In the genomic region with DNA sequence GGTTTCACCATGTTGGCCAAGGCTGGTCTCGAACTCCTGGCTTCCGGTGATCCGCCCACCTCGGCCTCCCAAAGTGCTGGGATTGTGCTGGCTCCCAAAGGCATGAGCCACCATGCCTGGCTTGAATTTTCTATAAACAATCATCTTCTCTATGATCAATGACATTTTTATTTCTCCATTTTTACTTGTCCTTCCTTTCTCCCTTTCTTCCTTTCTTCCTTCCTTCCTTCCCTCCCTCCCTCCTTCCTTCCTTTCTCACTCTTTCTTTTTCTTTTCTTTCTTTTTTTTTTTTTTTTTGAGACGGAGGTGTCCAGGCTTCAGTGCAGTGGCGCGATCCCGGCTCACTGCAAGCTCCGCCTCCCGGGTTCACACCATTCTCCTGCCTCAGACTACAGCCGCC, we compare ENCODE assay signal across 3 cellular contexts.
TF ChIP-seq lines count a peak whose summit lies in the region.

No MANE protein-coding gene starts in this region.

TF ChIP-seq in GM23338, 12 proteins besides CTCF, POLR2A, EP300 and RAD21 (continues in another document):
- TF ChIP-seq, protein P1, sequence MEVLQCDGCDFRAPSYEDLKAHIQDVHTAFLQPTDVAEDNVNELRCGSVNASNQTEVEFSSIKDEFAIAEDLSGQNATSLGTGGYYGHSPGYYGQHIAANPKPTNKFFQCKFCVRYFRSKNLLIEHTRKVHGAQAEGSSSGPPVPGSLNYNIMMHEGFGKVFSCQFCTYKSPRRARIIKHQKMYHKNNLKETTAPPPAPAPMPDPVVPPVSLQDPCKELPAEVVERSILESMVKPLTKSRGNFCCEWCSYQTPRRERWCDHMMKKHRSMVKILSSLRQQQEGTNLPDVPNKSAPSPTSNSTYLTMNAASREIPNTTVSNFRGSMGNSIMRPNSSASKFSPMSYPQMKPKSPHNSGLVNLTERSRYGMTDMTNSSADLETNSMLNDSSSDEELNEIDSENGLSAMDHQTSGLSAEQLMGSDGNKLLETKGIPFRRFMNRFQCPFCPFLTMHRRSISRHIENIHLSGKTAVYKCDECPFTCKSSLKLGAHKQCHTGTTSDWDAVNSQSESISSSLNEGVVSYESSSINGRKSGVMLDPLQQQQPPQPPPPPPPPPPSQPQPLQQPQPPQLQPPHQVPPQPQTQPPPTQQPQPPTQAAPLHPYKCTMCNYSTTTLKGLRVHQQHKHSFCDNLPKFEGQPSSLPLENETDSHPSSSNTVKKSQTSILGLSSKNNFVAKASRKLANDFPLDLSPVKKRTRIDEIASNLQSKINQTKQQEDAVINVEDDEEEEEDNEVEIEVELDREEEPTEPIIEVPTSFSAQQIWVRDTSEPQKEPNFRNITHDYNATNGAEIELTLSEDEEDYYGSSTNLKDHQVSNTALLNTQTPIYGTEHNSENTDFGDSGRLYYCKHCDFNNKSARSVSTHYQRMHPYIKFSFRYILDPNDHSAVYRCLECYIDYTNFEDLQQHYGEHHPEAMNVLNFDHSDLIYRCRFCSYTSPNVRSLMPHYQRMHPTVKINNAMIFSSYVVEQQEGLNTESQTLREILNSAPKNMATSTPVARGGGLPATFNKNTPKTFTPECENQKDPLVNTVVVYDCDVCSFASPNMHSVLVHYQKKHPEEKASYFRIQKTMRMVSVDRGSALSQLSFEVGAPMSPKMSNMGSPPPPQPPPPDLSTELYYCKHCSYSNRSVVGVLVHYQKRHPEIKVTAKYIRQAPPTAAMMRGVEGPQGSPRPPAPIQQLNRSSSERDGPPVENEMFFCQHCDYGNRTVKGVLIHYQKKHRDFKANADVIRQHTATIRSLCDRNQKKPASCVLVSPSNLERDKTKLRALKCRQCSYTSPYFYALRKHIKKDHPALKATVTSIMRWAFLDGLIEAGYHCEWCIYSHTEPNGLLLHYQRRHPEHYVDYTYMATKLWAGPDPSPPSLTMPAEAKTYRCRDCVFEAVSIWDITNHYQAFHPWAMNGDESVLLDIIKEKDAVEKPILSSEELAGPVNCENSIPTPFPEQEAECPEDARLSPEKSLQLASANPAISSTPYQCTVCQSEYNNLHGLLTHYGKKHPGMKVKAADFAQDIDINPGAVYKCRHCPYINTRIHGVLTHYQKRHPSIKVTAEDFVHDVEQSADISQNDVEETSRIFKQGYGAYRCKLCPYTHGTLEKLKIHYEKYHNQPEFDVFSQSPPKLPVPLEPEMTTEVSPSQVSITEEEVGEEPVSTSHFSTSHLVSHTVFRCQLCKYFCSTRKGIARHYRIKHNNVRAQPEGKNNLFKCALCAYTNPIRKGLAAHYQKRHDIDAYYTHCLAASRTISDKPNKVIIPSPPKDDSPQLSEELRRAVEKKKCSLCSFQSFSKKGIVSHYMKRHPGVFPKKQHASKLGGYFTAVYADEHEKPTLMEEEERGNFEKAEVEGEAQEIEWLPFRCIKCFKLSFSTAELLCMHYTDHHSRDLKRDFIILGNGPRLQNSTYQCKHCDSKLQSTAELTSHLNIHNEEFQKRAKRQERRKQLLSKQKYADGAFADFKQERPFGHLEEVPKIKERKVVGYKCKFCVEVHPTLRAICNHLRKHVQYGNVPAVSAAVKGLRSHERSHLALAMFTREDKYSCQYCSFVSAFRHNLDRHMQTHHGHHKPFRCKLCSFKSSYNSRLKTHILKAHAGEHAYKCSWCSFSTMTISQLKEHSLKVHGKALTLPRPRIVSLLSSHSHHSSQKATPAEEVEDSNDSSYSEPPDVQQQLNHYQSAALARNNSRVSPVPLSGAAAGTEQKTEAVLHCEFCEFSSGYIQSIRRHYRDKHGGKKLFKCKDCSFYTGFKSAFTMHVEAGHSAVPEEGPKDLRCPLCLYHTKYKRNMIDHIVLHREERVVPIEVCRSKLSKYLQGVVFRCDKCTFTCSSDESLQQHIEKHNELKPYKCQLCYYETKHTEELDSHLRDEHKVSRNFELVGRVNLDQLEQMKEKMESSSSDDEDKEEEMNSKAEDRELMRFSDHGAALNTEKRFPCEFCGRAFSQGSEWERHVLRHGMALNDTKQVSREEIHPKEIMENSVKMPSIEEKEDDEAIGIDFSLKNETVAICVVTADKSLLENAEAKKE (CRISPR knock-in tag; IDR thresholded peaks at IDR 0.05): no peak
- TF ChIP-seq STAT1 (IDR thresholded peaks at IDR 0.05; ENCODE audit: unreplicated experiment) (no peak), EZH2phosphoT487 (IDR thresholded peaks at IDR 0.05; ENCODE audit: unreplicated experiment) (no peak), EZH2 (IDR thresholded peaks at IDR 0.05; ENCODE audit: low read depth, unreplicated experiment) (no peak)

TF ChIP-seq in HEK293, 187 proteins besides CTCF, POLR2A, EP300 and RAD21:
- TF ChIP-seq ZNF404 (tag by site-specific recombination; IDR thresholded peaks at IDR 0.05) (no peak), PRDM1 (tag by site-specific recombination; IDR thresholded peaks at IDR 0.05) (peak; percentile 61; the same call in 1 of the 2 replicates), ZNF169 (tag by site-specific recombination; IDR thresholded peaks at IDR 0.05) (no peak), ZNF366 (tag by site-specific recombination; conservative IDR thresholded peaks at IDR 0.05) (peak; percentile 50; the same call in 1 of the 2 replicates)
- TF ChIP-seq, protein P2, sequence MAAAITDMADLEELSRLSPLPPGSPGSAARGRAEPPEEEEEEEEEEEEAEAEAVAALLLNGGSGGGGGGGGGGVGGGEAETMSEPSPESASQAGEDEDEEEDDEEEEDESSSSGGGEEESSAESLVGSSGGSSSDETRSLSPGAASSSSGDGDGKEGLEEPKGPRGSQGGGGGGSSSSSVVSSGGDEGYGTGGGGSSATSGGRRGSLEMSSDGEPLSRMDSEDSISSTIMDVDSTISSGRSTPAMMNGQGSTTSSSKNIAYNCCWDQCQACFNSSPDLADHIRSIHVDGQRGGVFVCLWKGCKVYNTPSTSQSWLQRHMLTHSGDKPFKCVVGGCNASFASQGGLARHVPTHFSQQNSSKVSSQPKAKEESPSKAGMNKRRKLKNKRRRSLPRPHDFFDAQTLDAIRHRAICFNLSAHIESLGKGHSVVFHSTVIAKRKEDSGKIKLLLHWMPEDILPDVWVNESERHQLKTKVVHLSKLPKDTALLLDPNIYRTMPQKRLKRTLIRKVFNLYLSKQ (tag by site-specific recombination; IDR thresholded peaks at IDR 0.05; ENCODE audit: borderline replicate concordance): no peak

TF ChIP-seq in K562, 482 proteins besides CTCF, POLR2A, EP300 and RAD21:
- TF ChIP-seq, protein P3, sequence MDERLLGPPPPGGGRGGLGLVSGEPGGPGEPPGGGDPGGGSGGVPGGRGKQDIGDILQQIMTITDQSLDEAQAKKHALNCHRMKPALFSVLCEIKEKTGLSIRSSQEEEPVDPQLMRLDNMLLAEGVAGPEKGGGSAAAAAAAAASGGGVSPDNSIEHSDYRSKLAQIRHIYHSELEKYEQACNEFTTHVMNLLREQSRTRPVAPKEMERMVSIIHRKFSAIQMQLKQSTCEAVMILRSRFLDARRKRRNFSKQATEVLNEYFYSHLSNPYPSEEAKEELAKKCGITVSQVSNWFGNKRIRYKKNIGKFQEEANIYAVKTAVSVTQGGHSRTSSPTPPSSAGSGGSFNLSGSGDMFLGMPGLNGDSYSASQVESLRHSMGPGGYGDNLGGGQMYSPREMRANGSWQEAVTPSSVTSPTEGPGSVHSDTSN (CRISPR knock-in tag; IDR thresholded peaks at IDR 0.05; ENCODE audit: low read depth): no peak
- TF ChIP-seq, protein P3 (tag; conservative IDR thresholded peaks at IDR 0.05; ENCODE audit: low read depth): no peak
- peak; percentile 60; the same call in 1 of the 2 replicates for TF ChIP-seq MTA1 (IDR thresholded peaks at IDR 0.05; ENCODE audit: borderline replicate concordance)
- TF ChIP-seq, protein P4, sequence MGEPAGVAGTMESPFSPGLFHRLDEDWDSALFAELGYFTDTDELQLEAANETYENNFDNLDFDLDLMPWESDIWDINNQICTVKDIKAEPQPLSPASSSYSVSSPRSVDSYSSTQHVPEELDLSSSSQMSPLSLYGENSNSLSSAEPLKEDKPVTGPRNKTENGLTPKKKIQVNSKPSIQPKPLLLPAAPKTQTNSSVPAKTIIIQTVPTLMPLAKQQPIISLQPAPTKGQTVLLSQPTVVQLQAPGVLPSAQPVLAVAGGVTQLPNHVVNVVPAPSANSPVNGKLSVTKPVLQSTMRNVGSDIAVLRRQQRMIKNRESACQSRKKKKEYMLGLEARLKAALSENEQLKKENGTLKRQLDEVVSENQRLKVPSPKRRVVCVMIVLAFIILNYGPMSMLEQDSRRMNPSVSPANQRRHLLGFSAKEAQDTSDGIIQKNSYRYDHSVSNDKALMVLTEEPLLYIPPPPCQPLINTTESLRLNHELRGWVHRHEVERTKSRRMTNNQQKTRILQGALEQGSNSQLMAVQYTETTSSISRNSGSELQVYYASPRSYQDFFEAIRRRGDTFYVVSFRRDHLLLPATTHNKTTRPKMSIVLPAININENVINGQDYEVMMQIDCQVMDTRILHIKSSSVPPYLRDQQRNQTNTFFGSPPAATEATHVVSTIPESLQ (CRISPR knock-in tag; IDR thresholded peaks at IDR 0.05): no peak
- peak; percentile 40 for TF ChIP-seq BRD9 (IDR thresholded peaks at IDR 0.05; ENCODE audit: low read depth, partially characterized antibody)
- TF ChIP-seq HSF4 (CRISPR knock-in tag; IDR thresholded peaks at IDR 0.05; ENCODE audit: borderline replicate concordance): no peak
- 0 out of 2 replicates have a peak, but pooled peaks have one; percentile 25 for TF ChIP-seq CC2D1A (IDR thresholded peaks at IDR 0.05)
- TF ChIP-seq, protein P5, sequence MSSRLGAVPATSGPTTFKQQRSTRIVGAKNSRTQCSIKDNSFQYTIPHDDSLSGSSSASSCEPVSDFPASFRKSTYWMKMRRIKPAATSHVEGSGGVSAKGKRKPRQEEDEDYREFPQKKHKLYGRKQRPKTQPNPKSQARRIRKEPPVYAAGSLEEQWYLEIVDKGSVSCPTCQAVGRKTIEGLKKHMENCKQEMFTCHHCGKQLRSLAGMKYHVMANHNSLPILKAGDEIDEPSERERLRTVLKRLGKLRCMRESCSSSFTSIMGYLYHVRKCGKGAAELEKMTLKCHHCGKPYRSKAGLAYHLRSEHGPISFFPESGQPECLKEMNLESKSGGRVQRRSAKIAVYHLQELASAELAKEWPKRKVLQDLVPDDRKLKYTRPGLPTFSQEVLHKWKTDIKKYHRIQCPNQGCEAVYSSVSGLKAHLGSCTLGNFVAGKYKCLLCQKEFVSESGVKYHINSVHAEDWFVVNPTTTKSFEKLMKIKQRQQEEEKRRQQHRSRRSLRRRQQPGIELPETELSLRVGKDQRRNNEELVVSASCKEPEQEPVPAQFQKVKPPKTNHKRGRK (tag; IDR thresholded peaks at IDR 0.05): peak; percentile 97
- TF ChIP-seq COPS2 (conservative IDR thresholded peaks at IDR 0.05): no peak
- TF ChIP-seq HLTF (IDR thresholded peaks at IDR 0.05): 0 out of 2 replicates have a peak, but pooled peaks have one; percentile 42
